8 cellular contexts compared by ENCODE assay signal in the genomic region with DNA sequence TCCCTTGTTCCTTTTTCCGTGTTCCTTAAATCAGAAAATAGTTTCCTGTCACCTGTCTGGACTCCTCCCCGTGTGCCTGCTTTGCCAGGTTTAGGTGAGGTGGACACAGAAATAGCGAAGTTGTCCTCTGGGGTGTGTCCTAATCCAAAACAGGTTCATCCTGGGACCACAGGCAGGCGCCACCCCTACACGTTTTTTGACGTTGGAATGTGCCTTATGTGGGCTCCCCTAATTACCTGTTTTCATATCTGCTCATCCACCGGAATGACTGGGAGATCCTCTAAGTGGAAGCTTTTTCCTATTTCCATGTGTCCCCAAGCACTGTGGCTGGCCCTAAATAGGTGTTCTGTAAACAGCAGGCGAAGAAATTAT. TPM values are rescaled to one million over a fixed set of nuclear protein-coding genes. Genes with fewer than 3 reads are reported as not detected.
DNase-seq lines count a peak whose midpoint lies in the region; ATAC-seq, FAIRE-seq and TF ChIP-seq lines count a peak whose summit lies in the region.

No MANE protein-coding gene starts in this region.

- WGBS in K562 (ENCODE audit: insufficient coverage, low coverage, missing lambda C conversion rate) = 20% methylated on average over 8 of the region's 8 CpGs

- TF ChIP-seq POLR2A in K562 (conservative IDR thresholded peaks at IDR 0.05) = no peak

- H3K27me3 Mint-ChIP-seq in CD4-positive, CD25-positive, alpha-beta regulatory T cell = peaks cover 81% of the 10 kb centered on the region
- peaks cover 52 to 75% of the 10 kb centered on the region in 2 donors for H3K27me3 Mint-ChIP-seq in natural killer cell treated with Interleukin-12 subunit alpha and Interleukin-12 subunit beta and Interleukin-15 and Interleukin-18, amount 100 ng/mL, for 72 hours

- no peaks in the 10 kb centered on the region for H3K36me3 Mint-ChIP-seq in CD4-positive, CD25-positive, alpha-beta regulatory T cell
- no peaks in the 10 kb centered on the region for H3K36me3 Mint-ChIP-seq in natural killer cell treated with Interleukin-12 subunit alpha and Interleukin-12 subunit beta and Interleukin-15 and Interleukin-18, amount 100 ng/mL, for 72 hours

- FAIRE-seq in K562 (lab: Jason Lieb, UNC) = peak; percentile 44

- no peak overlapping the region for H3K27ac Mint-ChIP-seq in CD4-positive, CD25-positive, alpha-beta regulatory T cell
- no peak overlapping the region for H3K27ac Mint-ChIP-seq in natural killer cell treated with Interleukin-12 subunit alpha and Interleukin-12 subunit beta and Interleukin-15 and Interleukin-18, amount 100 ng/mL, for 72 hours

- H3K4me3 Mint-ChIP-seq in CD4-positive, CD25-positive, alpha-beta regulatory T cell = peak overlapping the region in 3 of 4 donors; percentile 8 to 39 (median 33)
- H3K4me3 Mint-ChIP-seq in natural killer cell treated with Interleukin-12 subunit alpha and Interleukin-12 subunit beta and Interleukin-15 and Interleukin-18, amount 100 ng/mL, for 72 hours = peak overlapping the region; percentile 47

- H3K4me3 ChIP-seq in CD4-positive, CD25-positive, alpha-beta regulatory T cell (ENCODE audit: low read depth, low read length) = no peak overlapping the region
- peak overlapping the region; percentile 6; the same call in 1 of the 2 replicates for H3K4me3 ChIP-seq in K562

- peaks cover 17% of the 10 kb centered on the region for H3K4me1 ChIP-seq in CD4-positive, CD25-positive, alpha-beta regulatory T cell (ENCODE audit: control insufficient read depth, insufficient read depth, low read length, poor library complexity, severe bottlenecking)
- peaks cover 0 to 10% of the 10 kb centered on the region in 2 experiments; a peak in 3 of 5 replicates for H3K4me1 ChIP-seq in K562 (replicated peaks in 1 of 2; ENCODE audit: control insufficient read depth in 2 of 2, insufficient read depth in 2 of 2, low read length in 2 of 2)

- H3K9me3 ChIP-seq in CD4-positive, CD25-positive, alpha-beta regulatory T cell (ENCODE audit: control insufficient read depth in 2 of 2, low read length in 2 of 2) = no peaks in the 10 kb centered on the region
- no peaks in the 10 kb centered on the region; the same call in 1 of the 2 replicates for H3K9me3 ChIP-seq in K562 (replicated peaks; ENCODE audit: control insufficient read depth, insufficient read depth, low read depth, low read length)

- H3K4me2 ChIP-seq in K562 (ENCODE audit: insufficient read depth, low read length) = peak overlapping the region; percentile 60

- TF ChIP-seq EP300 in K562 (IDR thresholded peaks at IDR 0.05; ENCODE audit: low read length) = no peak

- H3K4me1 Mint-ChIP-seq in CD4-positive, CD25-positive, alpha-beta regulatory T cell = peaks cover 0 to 21% (median 12%) of the 10 kb centered on the region in 4 donors
- peaks cover 9 to 10% of the 10 kb centered on the region in 2 donors for H3K4me1 Mint-ChIP-seq in natural killer cell treated with Interleukin-12 subunit alpha and Interleukin-12 subunit beta and Interleukin-15 and Interleukin-18, amount 100 ng/mL, for 72 hours (ENCODE audit: low read depth in 2 of 2)

- CTCF ChIA-PET in K562 (lab: Yijun Ruan, JAX; ENCODE audit: low intra/inter-chr PET ratio) = no interaction called here

- no peak for DNase-seq in CD4-positive, CD25-positive, alpha-beta regulatory T cell
- no peak for DNase-seq in K562 (ENCODE audit: extremely low read depth in 1 of 4, low spot score in 3 of 4)
- DNase-seq in natural killer cell treated with Interleukin-12 subunit alpha and Interleukin-12 subunit beta and Interleukin-15 and Interleukin-18, amount 100 ng/mL, for 72 hours (ENCODE audit: low spot score) = no peak
- DNase-seq in inferior parietal cortex (ENCODE audit: extremely low spot score) = no peak
- DNase-seq in ureter (ENCODE audit: low spot score) = no peak
- DNase-seq in putamen (ENCODE audit: low spot score) = no peak

- TF ChIP-seq RAD21 in K562 (CRISPR knock-in tag; conservative IDR thresholded peaks at IDR 0.05 in 1 of 2, IDR thresholded peaks at IDR 0.05 in 1 of 2) = no peak

- no peaks in the 10 kb centered on the region for H3K9me1 ChIP-seq in K562 (ENCODE audit: control insufficient read depth, insufficient read depth, low read length)

- peaks cover 28% of the 10 kb centered on the region for H3K27me3 ChIP-seq in CD4-positive, CD25-positive, alpha-beta regulatory T cell (ENCODE audit: control insufficient read depth, insufficient read depth, low read length)
- peaks cover 4 to 7% of the 10 kb centered on the region in 2 experiments; a peak in 3 of 5 replicates for H3K27me3 ChIP-seq in K562 (ENCODE audit: control insufficient read depth in 2 of 2, insufficient read depth in 2 of 2, low read length in 2 of 2)

- H3K9ac ChIP-seq in K562 (ENCODE audit: insufficient read depth in 1 of 2, low read depth in 2 of 2, low read length in 2 of 2) = no peak overlapping the region

- peaks cover 0 to 7% (median 1%) of the 10 kb centered on the region in 7 donors for H3K9me3 Mint-ChIP-seq in CD4-positive, CD25-positive, alpha-beta regulatory T cell
- peaks cover 3% of the 10 kb centered on the region for H3K9me3 Mint-ChIP-seq in natural killer cell treated with Interleukin-12 subunit alpha and Interleukin-12 subunit beta and Interleukin-15 and Interleukin-18, amount 100 ng/mL, for 72 hours

- no peaks in the 10 kb centered on the region for H3K79me2 ChIP-seq in K562 (ENCODE audit: control insufficient read depth, insufficient read depth, low read length)

- ATAC-seq in CD4-positive, CD25-positive, alpha-beta regulatory T cell (ENCODE audit: low read depth in 2 of 2) = no peak
- peak; percentile 2 for ATAC-seq in HG02588 (IDR thresholded peaks at IDR 0.05; ENCODE audit: unreplicated experiment)
- no peak for ATAC-seq in K562
- ATAC-seq in natural killer cell treated with Interleukin-12 subunit alpha and Interleukin-12 subunit beta and Interleukin-15 and Interleukin-18, amount 100 ng/mL, for 72 hours = no peak
- no peak for ATAC-seq in GM18867 (IDR thresholded peaks at IDR 0.05; ENCODE audit: unreplicated experiment)

- BruUV-seq in K562 (replicated peaks; lab: Mats Ljungman, UMichigan) = no TSS peak

- H3K36me3 ChIP-seq in CD4-positive, CD25-positive, alpha-beta regulatory T cell (ENCODE audit: control insufficient read depth, insufficient read depth, low read length) = no peaks in the 10 kb centered on the region
- H3K36me3 ChIP-seq in K562 (ENCODE audit: control insufficient read depth, insufficient read depth, low read length) = no peaks in the 10 kb centered on the region

- no peak overlapping the region for H3K27ac ChIP-seq in CD4-positive, CD25-positive, alpha-beta regulatory T cell (ENCODE audit: insufficient read depth, low read length, poor library complexity, severe bottlenecking)
- no peak overlapping the region for H3K27ac ChIP-seq in K562 (ENCODE audit: extremely low read depth, low read depth, low read length)

- no peak for TF ChIP-seq CTCF in K562 (IDR thresholded peaks at IDR 0.05 in 2 of 3, conservative IDR thresholded peaks at IDR 0.05 in 1 of 3; ENCODE audit: insufficient read depth in 2 of 3, low read depth in 1 of 3, low read length in 3 of 3)

- POLR2A ChIA-PET in K562 (lab: Yijun Ruan, JAX) = no interaction called here

- in situ Hi-C loops in K562 (cut with MboI) = no loop called here

- intact Hi-C loops in K562 (cut with micrococcal nuclease) = no loop called here

- H4K20me1 ChIP-seq in K562 (replicated peaks; ENCODE audit: control insufficient read depth, insufficient read depth, low read length) = no peaks in the 10 kb centered on the region

- peak overlapping the region; percentile 77 for H2AFZ ChIP-seq in K562 (ENCODE audit: low read depth, low read length)

RNA-seq across cellular contexts. Expression of a gene that starts 49.0 kb away (rescaled TPM):
- total RNA-seq in CD4-positive, CD25-positive, alpha-beta regulatory T cell = 2.9 TPM
- polyA plus RNA-seq in CD4-positive, CD25-positive, alpha-beta regulatory T cell = 1 to 10 TPM; 2.1 to 2.9 (median 2.4) TPM
- total RNA-seq in K562 (2011; cell fraction: chromatin; rRNA removed; ENCODE audit: low replicate concordance) = 0.12 and 0.21 TPM in 2 replicates
- 0.17 TPM in 1 of 2 replicates, not detected in the other for total RNA-seq in K562 (2011; cell fraction: nucleolus; rRNA removed)
- total RNA-seq in K562 (2011; cell fraction: nucleoplasm; rRNA removed) = 0.22 and 0.31 TPM in 2 replicates
- total RNA-seq in K562 (2014; rRNA removed) (0.32 and 0.33 TPM in 2 replicates), K562 (2014; rRNA removed; fragmentation: Illumina TruSeq; extraction: Trizol) (0.25 and 0.35 TPM in 2 replicates), K562 (2015; rRNA removed; fragmentation: Illumina TruSeq; extraction: Trizol) (0.11 and 0.18 TPM in 2 replicates), K562 (2021) (0.29 and 0.38 TPM in 2 replicates), ureter (11.6 TPM)
- polyA plus RNA-seq in K562 (2011; rRNA removed) (0.03 and 0.22 TPM in 2 replicates), K562 (2014; fragmentation: Illumina TruSeq; extraction: Trizol) (0.30 and 0.31 TPM in 2 replicates), K562 (2014; fragmentation: Nextera tagmentation; extraction: Ambion mirVana) (under 1 TPM; 0.18 to 0.27 TPM), K562 (2014; rRNA removed) (0.20 and 0.24 TPM in 2 replicates)
- 0.01 and 0.03 TPM in 2 replicates for polyA plus RNA-seq in K562 (2011; cell fraction: cytosol; rRNA removed)
- polyA plus RNA-seq in K562 (2011; cell fraction: nucleus; rRNA removed) = 0.03 and 0.06 TPM in 2 replicates
- polyA plus RNA-seq in K562 (2012) = 0.36 and 0.54 TPM in 2 replicates
- 0.12 and 0.28 TPM in 2 replicates for polyA minus RNA-seq in K562 (2011; rRNA and poly(A)+ RNA removed)
- polyA minus RNA-seq in K562 (2011; cell fraction: cytosol; rRNA and poly(A)+ RNA removed) = not detected in 2 replicates
- polyA minus RNA-seq in K562 (2011; cell fraction: nucleus; rRNA and poly(A)+ RNA removed) = 0.11 TPM in 1 of 2 replicates, not detected in the other
- 1 to 10 TPM in 1 of 2 donors, under 1 TPM in 1; 0.78 to 1.2 TPM for total RNA-seq in natural killer cell treated with Interleukin-12 subunit alpha and Interleukin-12 subunit beta and Interleukin-15 and Interleukin-18, amount 100 ng/mL, for 72 hours

RNA-seq across cellular contexts. Expression of a gene that starts 55.7 kb away (rescaled TPM):
- 119 TPM for total RNA-seq in CD4-positive, CD25-positive, alpha-beta regulatory T cell
- 10 to 100 TPM; 32.6 to 47.2 (median 36.1) TPM for polyA plus RNA-seq in CD4-positive, CD25-positive, alpha-beta regulatory T cell
- 174 and 623 TPM in 2 replicates for total RNA-seq in K562 (2011; cell fraction: chromatin; rRNA removed; ENCODE audit: low replicate concordance)
- 72.9 and 101 TPM in 2 replicates for total RNA-seq in K562 (2011; cell fraction: nucleolus; rRNA removed)
- 171 and 220 TPM in 2 replicates for total RNA-seq in K562 (2011; cell fraction: nucleoplasm; rRNA removed)
- total RNA-seq in K562 (2014; rRNA removed) (87.9 and 98.8 TPM in 2 replicates), K562 (2014; rRNA removed; fragmentation: Illumina TruSeq; extraction: Trizol) (155 and 159 TPM in 2 replicates), K562 (2015; rRNA removed; fragmentation: Illumina TruSeq; extraction: Trizol) (151 and 165 TPM in 2 replicates), K562 (2021) (73.8 and 79.5 TPM in 2 replicates), ureter (209 TPM)
- polyA plus RNA-seq in K562 (2011; rRNA removed) (67.2 and 110 TPM in 2 replicates), K562 (2014; fragmentation: Illumina TruSeq; extraction: Trizol) (71.8 and 113 TPM in 2 replicates), K562 (2014; fragmentation: Nextera tagmentation; extraction: Ambion mirVana) (10 to 100 TPM; 53.3 to 57.6 TPM), K562 (2014; rRNA removed) (79.3 and 82.5 TPM in 2 replicates)
- polyA plus RNA-seq in K562 (2011; cell fraction: cytosol; rRNA removed) = 23.5 and 29.3 TPM in 2 replicates
- 130 and 153 TPM in 2 replicates for polyA plus RNA-seq in K562 (2011; cell fraction: nucleus; rRNA removed)
- 78.1 and 79.2 TPM in 2 replicates for polyA plus RNA-seq in K562 (2012)
- polyA minus RNA-seq in K562 (2011; rRNA and poly(A)+ RNA removed) = 305 and 364 TPM in 2 replicates
- polyA minus RNA-seq in K562 (2011; cell fraction: cytosol; rRNA and poly(A)+ RNA removed) = 49.1 and 83.5 TPM in 2 replicates
- polyA minus RNA-seq in K562 (2011; cell fraction: nucleus; rRNA and poly(A)+ RNA removed) = 224 and 279 TPM in 2 replicates
- 100 to 1,000 TPM; 104 to 135 TPM for total RNA-seq in natural killer cell treated with Interleukin-12 subunit alpha and Interleukin-12 subunit beta and Interleukin-15 and Interleukin-18, amount 100 ng/mL, for 72 hours
